1 cellular context compared by ENCODE assay signal in the genomic region with DNA sequence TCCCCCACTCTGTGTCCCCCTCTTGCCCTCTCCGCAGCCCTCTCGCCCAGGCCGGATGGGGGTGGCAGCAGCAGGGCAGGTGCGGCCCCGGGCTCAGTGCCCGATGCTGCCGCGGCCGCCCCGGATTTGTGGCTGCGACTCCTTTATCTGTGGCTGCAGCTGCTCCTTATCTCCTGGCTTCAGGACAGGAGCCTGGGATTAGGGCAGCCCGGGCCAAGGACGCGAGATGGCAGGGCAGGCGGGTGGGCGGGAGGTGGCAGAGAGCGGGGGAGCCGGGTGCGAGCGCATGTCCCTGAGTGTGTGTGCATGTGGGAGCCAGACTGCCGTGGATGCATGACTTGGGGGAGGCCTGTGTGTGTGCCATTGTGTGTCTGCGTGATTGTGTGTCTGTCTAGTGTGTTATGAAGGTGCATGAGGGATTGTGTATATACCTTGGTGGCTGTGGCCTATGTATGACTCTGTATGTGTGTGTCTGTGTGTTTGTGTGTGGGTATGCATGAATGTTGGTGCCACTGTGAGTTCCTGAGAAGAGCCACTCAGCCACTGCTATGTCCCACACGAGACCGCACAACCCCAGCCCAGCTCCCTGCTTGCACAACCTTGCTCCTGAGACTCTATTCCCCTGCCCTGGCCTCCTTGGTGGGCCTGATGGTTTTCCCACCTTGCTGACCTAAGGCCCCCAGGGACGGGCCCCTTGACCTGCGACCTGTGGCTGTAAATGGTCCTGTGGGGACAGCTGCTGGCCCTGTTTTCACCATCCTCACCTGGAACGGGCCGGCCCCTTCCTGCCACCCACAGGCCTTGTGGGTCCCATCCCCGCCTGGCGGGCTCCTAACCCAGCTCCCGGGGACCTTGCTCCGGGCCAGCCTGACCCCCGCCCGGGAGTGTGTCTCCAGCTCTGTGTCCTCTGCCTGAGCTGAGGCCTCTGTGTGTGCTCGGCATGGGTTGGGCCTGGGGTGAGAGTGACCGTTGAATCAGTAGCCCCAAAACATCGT.
TF ChIP-seq lines count a peak whose summit lies in the region.

No MANE protein-coding gene starts in this region.

TF ChIP-seq in endothelial cell of umbilical vein, 7 proteins besides CTCF, POLR2A, EP300 and RAD21:
- no peak for TF ChIP-seq POLR2AphosphoS5 (IDR thresholded peaks at IDR 0.05; ENCODE audit: insufficient read depth, low read depth, low read length)
- TF ChIP-seq EZH2 (IDR thresholded peaks at IDR 0.05; ENCODE audit: borderline replicate concordance, low read depth, low read length, severe bottlenecking): peak; percentile 45
- TF ChIP-seq GATA2 (IDR thresholded peaks at IDR 0.05; ENCODE audit: insufficient read depth, insufficient read length, low read depth, low read length): peak; percentile 24
